Comparison of ENCODE assay signal across 15 cellular contexts in the genomic region with DNA sequence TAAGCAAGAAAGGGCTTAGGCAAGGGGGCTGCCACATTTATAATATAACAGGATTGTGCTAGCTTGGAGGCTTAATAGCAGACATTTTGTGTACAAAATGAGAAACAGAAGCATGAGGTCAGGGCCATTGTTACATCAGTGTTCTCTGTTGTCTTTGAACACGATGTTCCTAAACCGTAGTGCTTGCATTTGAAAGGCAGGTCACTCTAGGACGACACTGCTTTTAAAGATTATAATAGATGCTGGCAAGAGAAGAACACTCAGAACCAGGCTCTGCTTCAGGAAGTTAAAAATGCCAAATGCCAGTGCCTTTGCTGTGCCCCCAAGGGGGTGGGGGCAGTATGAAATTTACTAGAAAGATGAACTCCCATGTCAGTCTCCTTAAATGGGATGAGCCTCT.
"Had no signal": no experiment of that assay in that cellular context is flagged by ENCODE, and none has a peak within 500 bp of the region (broad histone marks: within the 10 kb centered on the region; RNA-seq: fewer than 3 reads in every experiment).

No MANE protein-coding gene starts in this region.

- H3K4me3 ChIP-seq: cardiac muscle cell, lower lobe of right lung, skin epidermis, thoracic aorta had no signal

- H3K36me3 ChIP-seq: cardiac muscle cell, lower lobe of right lung, thoracic aorta had no signal

- H3K4me3 Mint-ChIP-seq: activated naive CD8-positive, alpha-beta T cell treated with anti-CD3 and anti-CD28 coated beads for 36 hours; effector memory CD8-positive, alpha-beta T cell; nephron; stimulated activated naive CD8-positive, alpha-beta T cell treated with anti-CD3 and anti-CD28 coated beads, Interleukin-15, Interleukin-2, amounts not matched to agents 100 ng/mL and 50 ng/mL, for 24 hours; T-helper 2 cell treated with Interferon-gamma antibody and Interleukin-4, amounts not matched to agents 5 μg/mL and 100 μg/mL, for 36 hours had no signal

- H3K4me1 ChIP-seq: lower lobe of right lung, parathyroid adenoma had no signal

- H3K4me1 Mint-ChIP-seq: activated naive CD8-positive, alpha-beta T cell treated with anti-CD3 and anti-CD28 coated beads for 36 hours had no signal

- H3K27ac Mint-ChIP-seq: activated naive CD8-positive, alpha-beta T cell treated with anti-CD3 and anti-CD28 coated beads for 36 hours; effector memory CD8-positive, alpha-beta T cell; nephron; stimulated activated naive CD8-positive, alpha-beta T cell treated with anti-CD3 and anti-CD28 coated beads, Interleukin-15, Interleukin-2, amounts not matched to agents 100 ng/mL and 50 ng/mL, for 24 hours; T-helper 2 cell treated with Interferon-gamma antibody and Interleukin-4, amounts not matched to agents 5 μg/mL and 100 μg/mL, for 36 hours had no signal

- H3K27ac ChIP-seq: cardiac muscle cell, lower lobe of right lung, parathyroid adenoma, skin epidermis, thoracic aorta had no signal

- ATAC-seq: effector memory CD8-positive, alpha-beta T cell; lower lobe of right lung had no signal

- H3K36me3 Mint-ChIP-seq: activated naive CD8-positive, alpha-beta T cell treated with anti-CD3 and anti-CD28 coated beads for 36 hours had no signal

- H3K9me3 Mint-ChIP-seq: activated naive CD8-positive, alpha-beta T cell treated with anti-CD3 and anti-CD28 coated beads for 36 hours; effector memory CD8-positive, alpha-beta T cell; stimulated activated naive CD8-positive, alpha-beta T cell treated with anti-CD3 and anti-CD28 coated beads, Interleukin-15, Interleukin-2, amounts not matched to agents 100 ng/mL and 50 ng/mL, for 24 hours; T-helper 2 cell treated with Interferon-gamma antibody and Interleukin-4, amounts not matched to agents 5 μg/mL and 100 μg/mL, for 36 hours had no signal

- H3K27me3 ChIP-seq: cardiac muscle cell had no signal

- H3K9me3 ChIP-seq: lower lobe of right lung, SK-N-SH, thoracic aorta had no signal

- DNase-seq: activated CD4-positive, alpha-beta T cell treated with anti-CD3 and anti-CD28 coated beads, Interleukin-2, amount 50 U/mL, for 4 hours; activated naive CD8-positive, alpha-beta T cell treated with anti-CD3 and anti-CD28 coated beads for 36 hours; amniotic stem cell; effector memory CD8-positive, alpha-beta T cell; foreskin fibroblast; glutamatergic neuron; lower lobe of right lung; SK-N-SH had no signal
